Comparison of ENCODE assay signal across 10 cellular contexts in the genomic region with DNA sequence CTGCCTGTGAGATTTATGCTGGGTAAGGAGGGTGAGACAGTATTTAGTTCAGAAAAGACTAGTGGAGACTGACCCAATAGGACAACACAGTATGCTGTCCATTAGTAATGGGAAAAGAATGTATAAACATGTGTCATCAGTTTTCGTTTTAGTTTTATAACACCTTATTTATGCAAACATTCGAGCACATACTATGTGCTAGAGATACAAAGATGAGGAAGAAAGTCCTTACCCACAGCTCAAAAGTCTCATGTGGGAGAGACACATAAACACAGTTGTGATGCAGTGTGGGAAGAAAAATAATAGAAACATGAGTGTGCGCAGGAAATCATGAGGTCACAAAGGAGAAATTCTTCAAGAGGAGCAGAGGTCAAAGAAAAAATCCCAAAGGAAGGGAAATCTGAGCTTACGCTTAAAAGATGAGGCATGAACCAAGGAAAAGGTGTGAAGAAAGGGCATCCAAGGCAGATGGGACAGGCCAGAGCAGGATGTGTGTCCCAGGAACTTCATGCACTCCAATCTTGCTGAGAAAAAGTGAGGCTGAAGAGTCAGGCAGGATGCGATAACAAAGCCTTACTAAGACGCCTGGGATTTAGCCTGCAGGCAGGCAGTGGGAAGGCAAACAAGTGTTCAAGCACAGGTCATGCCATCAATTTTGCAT. TPM values are rescaled to one million over a fixed set of nuclear protein-coding genes. Genes with fewer than 3 reads are reported as not detected.
DNase-seq lines count a peak whose midpoint lies in the region; ATAC-seq, FAIRE-seq and TF ChIP-seq lines count a peak whose summit lies in the region.
"Had no signal": no experiment of that assay in that cellular context is flagged by ENCODE, and none has a peak within 500 bp of the region (broad histone marks: within the 10 kb centered on the region; RNA-seq: fewer than 3 reads in every experiment).

No MANE protein-coding gene starts in this region.

- H3K27me3 ChIP-seq in body of pancreas (no peaks in the 10 kb centered on the region), suprapubic skin (no peaks in the 10 kb centered on the region)

- TF ChIP-seq CTCF in WTC11 (IDR thresholded peaks at IDR 0.05) = no peak
- TF ChIP-seq CTCF in body of pancreas (IDR thresholded peaks at IDR 0.05) = no peak
- TF ChIP-seq CTCF in suprapubic skin (IDR thresholded peaks at IDR 0.05) = no peak

- POLR2A ChIA-PET in WTC11 (lab: Charles Lee) = no interaction called here

- H3K9me3 ChIP-seq in body of pancreas (no peaks in the 10 kb centered on the region), suprapubic skin (no peaks in the 10 kb centered on the region)

- H3K27ac ChIP-seq in body of pancreas (no peak overlapping the region), suprapubic skin (no peak overlapping the region)

- TF ChIP-seq POLR2A in H54 (IDR thresholded peaks at IDR 0.05; ENCODE audit: low read depth, low read length) (no peak), body of pancreas (IDR thresholded peaks at IDR 0.05) (no peak), suprapubic skin (IDR thresholded peaks at IDR 0.05) (no peak)

- DNase-seq in H54 (ENCODE audit: insufficient read length, low spot score) (peak; percentile 42), WTC11 (ENCODE audit: low spot score) (no peak), hepatic stellate cell (ENCODE audit: low spot score) (peak; percentile 76), skeletal muscle cell (ENCODE audit: low read depth) (peak; percentile 85), body of pancreas (no peak), SIG-M5 (lab: John Stamatoyannopoulos, UW) (no peak), suprapubic skin (ENCODE audit: low spot score in 2 of 2) (no peak)
- DNase-seq: NCI-H510A treated with DMSO at 0.1 percent for 48 hours had no signal

- H3K36me3 ChIP-seq in body of pancreas (replicated peaks in 1 of 2; ENCODE audit: insufficient read depth in 1 of 2, low read depth in 2 of 2) = no peaks in the 10 kb centered on the region
- H3K36me3 ChIP-seq in suprapubic skin = peaks cover 18% of the 10 kb centered on the region

- no peak overlapping the region for H3K4me3 ChIP-seq in skeletal muscle cell (ENCODE audit: low read depth, low read length)
- no peak overlapping the region for H3K4me3 ChIP-seq in body of pancreas
- no peak overlapping the region for H3K4me3 ChIP-seq in suprapubic skin

- peak; percentile 88 for FAIRE-seq in H54 (lab: Jason Lieb, UNC)
- FAIRE-seq: GM18507 had no signal

- H3K4me1 ChIP-seq in body of pancreas = no peaks in the 10 kb centered on the region
- H3K4me1 ChIP-seq in suprapubic skin = no peaks in the 10 kb centered on the region

- H3K4me1 Mint-ChIP-seq in WTC11 = peaks cover 7% of the 10 kb centered on the region

- no peaks in the 10 kb centered on the region for H3K27me3 Mint-ChIP-seq in WTC11 (ENCODE audit: low read depth)

- peak; percentile 69 for ATAC-seq in WTC11
- ATAC-seq in body of pancreas = no peak
- no peak for ATAC-seq in activated CD4-positive, CD25-positive, alpha-beta regulatory T cell treated with anti-CD3 and anti-CD28 coated beads, Interleukin-2, amount 50 U/mL, for 24 hours

- peaks cover 79% of the 10 kb centered on the region for H3K36me3 Mint-ChIP-seq in WTC11

- intact Hi-C loops in body of pancreas (cut with DNase I) = no loop called here

- peak overlapping the region; percentile 14; the same call in 1 of the 2 replicates for H3K27ac Mint-ChIP-seq in WTC11

- 83 to 84% methylated on average over 6 of the region's 6 CpGs for WGBS in body of pancreas, 2 donors
- 74% methylated on average over 6 of the region's 6 CpGs for WGBS in suprapubic skin

- TF ChIP-seq EP300 in suprapubic skin (IDR thresholded peaks at IDR 0.05) = no peak

- H3K4me3 Mint-ChIP-seq in WTC11 = no peak overlapping the region

- no peaks in the 10 kb centered on the region for H3K9me3 Mint-ChIP-seq in WTC11

- CTCF ChIA-PET in WTC11 (lab: Charles Lee) = interaction anchor here (0.5 to 1.7 kb wide), 3 partner anchors 9 to 220 kb away, joined by 4 to 5 read pairs (median 4); no protein-coding TSS in a partner anchor

TF ChIP-seq in WTC11, 78 proteins besides CTCF, POLR2A, EP300 and RAD21 (continues in another document):
- TF ChIP-seq, protein P1, sequence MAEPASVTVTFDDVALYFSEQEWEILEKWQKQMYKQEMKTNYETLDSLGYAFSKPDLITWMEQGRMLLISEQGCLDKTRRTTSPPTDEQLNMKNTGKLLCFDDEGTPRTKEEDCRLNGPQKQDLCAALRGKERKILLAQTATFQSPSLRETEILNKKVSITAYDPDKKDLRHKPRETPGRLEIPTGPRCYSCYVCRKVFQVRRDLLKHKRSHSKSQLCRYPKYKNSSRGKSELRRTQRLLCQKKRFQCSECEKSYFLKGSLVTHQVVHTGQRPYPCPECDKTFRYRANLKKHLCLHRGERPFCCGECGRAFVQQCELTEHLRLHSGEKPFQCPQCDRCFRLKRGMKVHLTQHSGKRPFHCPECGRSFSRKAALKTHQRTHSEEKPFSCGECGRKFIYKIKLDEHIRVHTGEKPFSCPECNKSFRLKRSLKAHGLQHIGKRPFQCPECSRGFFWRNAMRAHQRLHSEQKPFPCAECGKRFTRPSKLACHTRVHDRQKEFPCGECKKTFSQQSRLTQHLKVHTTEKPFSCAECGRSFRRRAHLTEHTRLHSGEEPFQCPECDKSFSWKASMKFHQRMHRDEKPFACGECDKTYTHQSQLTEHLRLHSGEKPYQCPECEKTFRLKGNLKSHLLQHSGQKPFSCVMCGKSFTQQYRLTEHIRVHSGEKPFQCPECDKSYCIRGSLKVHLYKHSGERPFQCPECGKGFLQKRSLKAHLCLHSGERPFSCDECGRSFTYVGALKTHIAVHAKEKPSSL (CRISPR knock-in tag; conservative IDR thresholded peaks at IDR 0.05) = no peak
- TF ChIP-seq ZNF281 (CRISPR knock-in tag; IDR thresholded peaks at IDR 0.05) (no peak), TP53 (CRISPR knock-in tag; IDR thresholded peaks at IDR 0.05) (no peak), KAT7 (CRISPR knock-in tag; IDR thresholded peaks at IDR 0.05; ENCODE audit: borderline replicate concordance) (no peak), ZBTB43 (CRISPR knock-in tag; IDR thresholded peaks at IDR 0.05) (no peak), JAZF1 (CRISPR knock-in tag; IDR thresholded peaks at IDR 0.05) (no peak), TEAD1 (CRISPR knock-in tag; IDR thresholded peaks at IDR 0.05) (no peak), NR1H2 (CRISPR knock-in tag; IDR thresholded peaks at IDR 0.05) (no peak)
- TF ChIP-seq, protein P2, sequence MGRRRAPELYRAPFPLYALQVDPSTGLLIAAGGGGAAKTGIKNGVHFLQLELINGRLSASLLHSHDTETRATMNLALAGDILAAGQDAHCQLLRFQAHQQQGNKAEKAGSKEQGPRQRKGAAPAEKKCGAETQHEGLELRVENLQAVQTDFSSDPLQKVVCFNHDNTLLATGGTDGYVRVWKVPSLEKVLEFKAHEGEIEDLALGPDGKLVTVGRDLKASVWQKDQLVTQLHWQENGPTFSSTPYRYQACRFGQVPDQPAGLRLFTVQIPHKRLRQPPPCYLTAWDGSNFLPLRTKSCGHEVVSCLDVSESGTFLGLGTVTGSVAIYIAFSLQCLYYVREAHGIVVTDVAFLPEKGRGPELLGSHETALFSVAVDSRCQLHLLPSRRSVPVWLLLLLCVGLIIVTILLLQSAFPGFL (CRISPR knock-in tag; IDR thresholded peaks at IDR 0.05; ENCODE audit: borderline replicate concordance) = no peak

RNA-seq across cellular contexts. Expression of gene METTL21A, which starts 8.1 kb away (rescaled TPM):
- total RNA-seq in WTC11 (2021) = 56.0 to 57.6 TPM (median 56.4 TPM) in 3 replicates
- total RNA-seq in body of pancreas = 10 to 100 TPM in 1 of 2 donors, 1 to 10 TPM in 1; 5.3 to 17.4 TPM
- 10 to 100 TPM in 1 of 4 donors, 1 to 10 TPM in 3; 5.6 to 24.1 (median 8.0) TPM for total RNA-seq in suprapubic skin

Comparison
In these comparisons a context has a peak if more than half of its experiments do, and no peak if none do; other contexts are left out.
1. DNase-seq: peak in H54 (single experiment), hepatic stellate cell (single experiment) and skeletal muscle cell (single experiment); none in WTC11 (single experiment), body of pancreas (0 of 4), SIG-M5 (single experiment) and suprapubic skin (0 of 2).